ENCODE assay signal across 14 cellular contexts in the genomic region with DNA sequence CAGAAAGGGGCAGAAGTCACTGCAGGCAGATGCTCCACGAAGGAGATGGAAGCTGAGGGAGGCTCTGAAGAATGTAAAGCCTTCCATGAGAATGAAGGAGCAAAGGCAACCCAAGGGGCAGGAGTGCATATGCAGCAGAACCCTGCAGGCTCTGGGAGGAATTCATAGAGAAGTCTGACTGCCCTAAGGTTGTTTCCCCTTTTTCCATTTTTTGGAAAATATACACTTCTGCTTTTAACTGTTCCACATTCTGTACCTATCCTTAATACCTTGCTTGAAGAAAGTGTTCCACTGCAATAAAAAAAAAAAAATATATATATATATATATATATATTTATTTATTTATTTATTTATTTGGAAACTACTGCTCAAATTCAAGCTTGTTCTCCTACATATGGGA.
"Had no signal": no experiment of that assay in that cellular context is flagged by ENCODE, and none has a peak within 500 bp of the region (broad histone marks: within the 10 kb centered on the region; RNA-seq: fewer than 3 reads in every experiment).

No MANE protein-coding gene starts in this region.

- ATAC-seq: gastrocnemius medialis; left ventricle myocardium superior; natural killer cell treated with Interleukin-12 subunit alpha and Interleukin-12 subunit beta and Interleukin-15 and Interleukin-18, amount 100 ng/mL, for 72 hours; upper lobe of right lung had no signal

- H3K36me3 ChIP-seq: cardiac muscle cell, gastrocnemius medialis had no signal

- H3K9me3 ChIP-seq: gastrocnemius medialis, testis, upper lobe of right lung had no signal

- H3K27me3 ChIP-seq: cardiac muscle cell, gastrocnemius medialis, testis, upper lobe of right lung had no signal

- H3K27ac ChIP-seq: cardiac muscle cell, testis, upper lobe of right lung had no signal

- H3K4me3 ChIP-seq: cardiac muscle cell, gastrocnemius medialis, testis, upper lobe of right lung had no signal

- DNase-seq: activated CD4-positive, alpha-beta memory T cell treated with anti-CD3 and anti-CD28 coated beads for 36 hours; activated CD4-positive, alpha-beta T cell treated with anti-CD3 and anti-CD28 coated beads for 1 hour; activated naive CD4-positive, alpha-beta T cell treated with anti-CD3 and anti-CD28 coated beads for 36 hours; effector CD4-positive, alpha-beta T cell; gastrocnemius medialis; kidney; left ventricle myocardium superior; mesenchymal stem cell; stimulated activated CD4-positive, alpha-beta T cell treated with anti-CD3 and anti-CD28 coated beads, Interleukin-4, amount 100 ng/mL, for 24 hours; T-helper 2 cell; testis; upper lobe of right lung had no signal
